ENCODE assay signal across 9 cellular contexts in genomic region chr2:199463708-199464613, GRCh38. TPM values are rescaled to one million over a fixed set of nuclear protein-coding genes. Genes with fewer than 3 reads are reported as not detected.
A peak's percentile ranks its signal among the peaks of the same experiment; 100 is the strongest.
DNase-seq lines count a peak whose midpoint lies in the region; TF ChIP-seq lines count a peak whose summit lies in the region.
"Had no signal": no experiment of that assay in that cellular context is flagged by ENCODE, and none has a peak within 500 bp of the region (broad histone marks: within the 10 kb centered on the region; RNA-seq: fewer than 3 reads in every experiment).

No MANE protein-coding gene starts in this region.

- CTCF ChIA-PET in A673 (lab: Charles Lee), result no interaction called here

- no peak for TF ChIP-seq CTCF in A673 (conservative IDR thresholded peaks at IDR 0.05; ENCODE audit: low read depth, low read length)

- H3K27ac ChIP-seq in A673 (ENCODE audit: low read depth, low read length, poor library complexity, severe bottlenecking) (peak overlapping the region; percentile 63), HUES64 (ENCODE audit: low read depth, low read length) (no peak overlapping the region), cingulate gyrus (ENCODE audit: low read depth, low read length) (peak overlapping the region; percentile 39), muscle layer of duodenum (ENCODE audit: low read length) (no peak overlapping the region)

- intact Hi-C loops in A673 (cut with micrococcal nuclease; ENCODE audit: unreplicated experiment), result loop anchor here (2.0 kb wide), 1 partner anchor 203 kb away; no protein-coding TSS in a partner anchor

- POLR2A ChIA-PET in A673 (lab: Charles Lee; ENCODE audit: low non-redundant PET), result no interaction called here

- WGBS in HUES64, result 1% methylated on average over 57 of the region's 66 CpGs

- H3K4me1 ChIP-seq in A673 (ENCODE audit: insufficient read depth, low read length, poor library complexity, severe bottlenecking), result peaks cover 7% of the 10 kb centered on the region
- H3K4me1 ChIP-seq in HUES64 (ENCODE audit: insufficient read depth, low read length), result peaks cover 26% of the 10 kb centered on the region
- peaks cover 0 to 36% of the 10 kb centered on the region in 2 donors for H3K4me1 ChIP-seq in muscle layer of duodenum (ENCODE audit: control insufficient read depth in 1 of 2, insufficient read depth in 2 of 2, low read length in 2 of 2)

- no TSS peak for BruUV-seq in A673 (replicated peaks; lab: Mats Ljungman, UMichigan)

- no peaks in the 10 kb centered on the region for H3K36me3 ChIP-seq in A673 (ENCODE audit: insufficient read depth, low read length, poor library complexity, severe bottlenecking)
- no peaks in the 10 kb centered on the region for H3K36me3 ChIP-seq in HUES64 (ENCODE audit: insufficient read depth, low read length)
- H3K36me3 ChIP-seq in muscle layer of duodenum (ENCODE audit: control insufficient read depth in 1 of 2, insufficient read depth in 2 of 2, low read length in 2 of 2), result peaks cover 0 to 4% of the 10 kb centered on the region in 2 donors

- peak; percentile 35 for DNase-seq in A673 (ENCODE audit: low spot score)
- no peak for DNase-seq in NCI-H187 treated with DMSO at 0.1 percent for 48 hours (lab: John Stamatoyannopoulos, UW)
- DNase-seq in NCI-H1048 (lab: John Stamatoyannopoulos, UW), result no peak
- DNase-seq in activated CD8-positive, alpha-beta memory T cell treated with anti-CD3 and anti-CD28 coated beads, Interleukin-2, amount 50 U/mL, for 48 hours, result no peak
- no peak for DNase-seq in activated gamma-delta T cell (lab: John Stamatoyannopoulos, UW)
- DNase-seq: NCI-H2029 treated with DMSO at 0.1 percent for 48 hours had no signal

- H3K4me3 ChIP-seq in A673 (ENCODE audit: low read depth, low read length, poor library complexity, severe bottlenecking) (peak overlapping the region; percentile 73), HUES64 (ENCODE audit: low read length) (peak overlapping the region; percentile 57), muscle layer of duodenum (ENCODE audit: low read depth in 1 of 2, low read length in 2 of 2) (peak overlapping the region; percentile 42 to 62)

- peaks cover 29% of the 10 kb centered on the region for H3K27me3 ChIP-seq in A673 (replicated peaks; ENCODE audit: insufficient read depth, low read depth, low read length, poor library complexity)
- H3K27me3 ChIP-seq in HUES64 (ENCODE audit: insufficient read depth, low read length), result peaks cover 95% of the 10 kb centered on the region
- H3K27me3 ChIP-seq in muscle layer of duodenum (ENCODE audit: low read depth, low read length), result peaks cover 77% of the 10 kb centered on the region

- no peaks in the 10 kb centered on the region for H3K9me3 ChIP-seq in A673 (ENCODE audit: low read depth, low read length, poor library complexity, severe bottlenecking)
- no peaks in the 10 kb centered on the region for H3K9me3 ChIP-seq in HUES64 (ENCODE audit: insufficient read depth, low read depth, low read length)
- H3K9me3 ChIP-seq in muscle layer of duodenum (ENCODE audit: control insufficient read depth in 1 of 2, low read length in 2 of 2), result no peaks in the 10 kb centered on the region

- no peak overlapping the region for H3K9ac ChIP-seq in HUES64 (ENCODE audit: low read depth, low read length)

RNA-seq across cellular contexts. Expression of gene SATB2, which starts 6.2 kb away (rescaled TPM):
- total RNA-seq in A673 (2021), result 20.3 and 23.2 TPM in 2 replicates
- 4.5 TPM for polyA plus RNA-seq in HUES64 (2013, experiment 1 of 2)
- polyA plus RNA-seq in HUES64 (2013, experiment 2 of 2), result 4.1 TPM

Comparison
In these comparisons a context has a peak if more than half of its experiments do, and no peak if none do; other contexts are left out.
1. H3K27ac ChIP-seq: peak in A673 (single experiment) and cingulate gyrus (single experiment); none in HUES64 (single experiment) and muscle layer of duodenum (single experiment).
2. Peak in every context shown above with its lines, with median percentiles within 50 percentile points of each other: H3K4me3 ChIP-seq.